1 cellular context compared by ENCODE assay signal in genomic region chr20:61745397-61746146, GRCh38.
TF ChIP-seq lines count a peak whose summit lies in the region.

No MANE protein-coding gene starts in this region.

TF ChIP-seq in WTC11, 78 proteins besides CTCF, POLR2A, EP300 and RAD21 (continued from another document):
- TF ChIP-seq ZNF425 (CRISPR knock-in tag; conservative IDR thresholded peaks at IDR 0.05): no peak
